ENCODE assay signal across 13 cellular contexts in the genomic region with DNA sequence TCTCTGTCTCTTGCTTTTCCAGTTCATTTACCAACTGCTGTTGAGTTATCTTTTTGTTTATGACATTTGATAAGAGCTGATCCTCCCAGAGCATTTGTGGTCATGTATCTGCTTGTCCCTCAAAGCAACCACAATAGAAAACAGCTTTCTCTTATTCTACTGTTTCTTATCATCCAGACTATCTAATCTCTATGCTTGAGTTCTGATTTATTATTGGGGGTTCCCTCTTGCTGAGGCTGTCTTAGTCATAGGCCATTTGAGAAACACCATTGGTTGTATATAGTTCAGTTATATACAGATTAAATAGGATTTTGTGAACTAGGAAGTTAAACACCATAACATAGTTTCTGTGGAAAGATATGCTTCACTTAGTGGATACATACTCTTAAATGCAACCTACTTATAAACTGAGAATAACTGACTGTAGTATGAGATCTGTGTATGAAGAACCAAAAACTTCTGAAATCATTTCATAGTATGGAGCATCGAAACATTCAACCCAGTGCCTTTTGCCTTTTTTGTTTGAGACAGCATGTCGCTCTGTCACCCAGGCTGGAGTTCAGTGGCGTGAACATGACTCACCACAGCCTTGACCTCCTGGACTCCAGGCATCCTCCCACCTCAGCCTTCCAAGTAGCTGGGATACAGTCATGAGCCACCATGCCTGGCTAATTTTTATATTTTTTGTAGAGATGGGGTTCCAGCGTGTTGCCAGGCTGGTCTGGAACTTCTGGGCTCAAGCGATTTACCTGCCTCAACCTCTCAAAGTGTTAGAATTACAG.
DNase-seq lines count a peak whose midpoint lies in the region; ATAC-seq and TF ChIP-seq lines count a peak whose summit lies in the region.
"Had no signal": no experiment of that assay in that cellular context is flagged by ENCODE, and none has a peak within 500 bp of the region (broad histone marks: within the 10 kb centered on the region; RNA-seq: fewer than 3 reads in every experiment).

No MANE protein-coding gene starts in this region.

- no peaks in the 10 kb centered on the region for H3K27me3 ChIP-seq in aorta (ENCODE audit: control insufficient read depth in 1 of 2, insufficient read depth in 2 of 2, low read length in 1 of 2)
- H3K27me3 ChIP-seq: heart right ventricle, neural progenitor cell had no signal

- no peaks in the 10 kb centered on the region for H3K9me3 ChIP-seq in aorta (ENCODE audit: control insufficient read depth, low read length)
- H3K9me3 ChIP-seq: heart right ventricle had no signal

- no peak for TF ChIP-seq CTCF in Calu3 (IDR thresholded peaks at IDR 0.05; ENCODE audit: unreplicated experiment)
- TF ChIP-seq CTCF in epithelial cell of proximal tubule (conservative IDR thresholded peaks at IDR 0.05; ENCODE audit: low read depth, low read length), result no peak
- TF ChIP-seq CTCF in natural killer cell (IDR thresholded peaks at IDR 0.05), result no peak

- WGBS in aorta, 2 donors, result 95 to 98% methylated on average over 5 of the region's 5 CpGs

- peaks cover 0 to 2% of the 10 kb centered on the region in 2 donors for H3K4me1 ChIP-seq in aorta (ENCODE audit: control insufficient read depth in 1 of 2, insufficient read depth in 2 of 2, low read length in 2 of 2)

- H3K4me3 Mint-ChIP-seq in Calu3 (ENCODE audit: low read depth, unreplicated experiment) (no peak overlapping the region), natural killer cell (peak overlapping the region; percentile 21)
- H3K4me3 Mint-ChIP-seq: neural progenitor cell, type B pancreatic cell had no signal

- H3K36me3 ChIP-seq in aorta (ENCODE audit: control insufficient read depth in 1 of 2, insufficient read depth in 2 of 2, low read length in 1 of 2), result no peaks in the 10 kb centered on the region
- H3K36me3 ChIP-seq: heart right ventricle, neural progenitor cell had no signal

- H3K27ac ChIP-seq in aorta (ENCODE audit: low read depth in 1 of 2, low read length in 2 of 2), result no peak overlapping the region
- H3K27ac ChIP-seq: heart right ventricle, neural progenitor cell, SK-N-MC had no signal

- BruUV-seq in Calu3 (replicated peaks; lab: Mats Ljungman, UMichigan), result no TSS peak

- ATAC-seq in natural killer cell (peak in 2 of 3 donors; percentile 61 to 63), aorta (ENCODE audit: low FRiP score) (no peak), GM19324 (IDR thresholded peaks at IDR 0.05; ENCODE audit: low FRiP score, unreplicated experiment) (no peak)
- ATAC-seq: heart right ventricle had no signal

- no peaks in the 10 kb centered on the region for H3K9me3 Mint-ChIP-seq in Calu3 (ENCODE audit: low read depth, unreplicated experiment)
- H3K9me3 Mint-ChIP-seq in natural killer cell, result no peaks in the 10 kb centered on the region
- H3K9me3 Mint-ChIP-seq: type B pancreatic cell had no signal

- H3K4me1 Mint-ChIP-seq in Calu3 (ENCODE audit: low read depth, unreplicated experiment), result no peaks in the 10 kb centered on the region
- peaks cover 60 to 61% of the 10 kb centered on the region in 2 donors for H3K4me1 Mint-ChIP-seq in natural killer cell
- H3K4me1 Mint-ChIP-seq: neural progenitor cell had no signal

- H3K27ac Mint-ChIP-seq in Calu3 (ENCODE audit: unreplicated experiment), result no peak overlapping the region
- H3K27ac Mint-ChIP-seq in natural killer cell, result peak overlapping the region; percentile 55 to 77
- H3K27ac Mint-ChIP-seq: neural progenitor cell, type B pancreatic cell had no signal

- CTCF ChIA-PET in Calu3 (lab: Charles Lee), result no interaction called here

- H3K4me3 ChIP-seq in epithelial cell of proximal tubule (ENCODE audit: low read depth, low read length), result no peak overlapping the region
- no peak overlapping the region for H3K4me3 ChIP-seq in aorta (ENCODE audit: low read length in 2 of 2)
- H3K4me3 ChIP-seq: heart right ventricle, neural progenitor cell, SK-N-MC had no signal

- DNase-seq in Calu3 (peak; percentile 4), NCI-H226 (peak; percentile 28), epithelial cell of proximal tubule (ENCODE audit: low read depth) (peak; percentile 10), natural killer cell (no peak), aorta (no peak), T-helper 1 cell (no peak)
- DNase-seq in activated CD4-positive, CD25-positive, alpha-beta regulatory T cell treated with anti-CD3 and anti-CD28 coated beads, Interleukin-2, amount 50 U/mL, for 72 hours, result no peak
- DNase-seq: heart right ventricle; stimulated activated CD4-positive, alpha-beta T cell treated with anti-CD3 and anti-CD28 coated beads, Interleukin-4, amount 100 ng/mL, for 4 hours had no signal

- no peaks in the 10 kb centered on the region for H3K36me3 Mint-ChIP-seq in Calu3 (ENCODE audit: insufficient read depth, unreplicated experiment)
- H3K36me3 Mint-ChIP-seq in natural killer cell, result no peaks in the 10 kb centered on the region
- H3K36me3 Mint-ChIP-seq: type B pancreatic cell had no signal

- intact Hi-C loops in Calu3 (cut with micrococcal nuclease; ENCODE audit: unreplicated experiment) (no loop called here), natural killer cell (cut with micrococcal nuclease) (no loop called here), aorta (cut with DNase I) (no loop called here)

- H3K27me3 Mint-ChIP-seq in Calu3 (ENCODE audit: unreplicated experiment) (no peaks in the 10 kb centered on the region), natural killer cell (ENCODE audit: low read depth in 2 of 2) (no peaks in the 10 kb centered on the region)
- H3K27me3 Mint-ChIP-seq: type B pancreatic cell had no signal

Comparison
In these comparisons a context has a peak if more than half of its experiments do, and no peak if none do; other contexts are left out.
1. DNase-seq: peak in Calu3 (single experiment), NCI-H226 (single experiment) and epithelial cell of proximal tubule (single experiment); none in natural killer cell (single experiment), aorta (0 of 2), activated CD4-positive, CD25-positive, alpha-beta regulatory T cell treated with anti-CD3 and anti-CD28 coated beads, Interleukin-2, amount 50 U/mL, for 72 hours (single experiment) and T-helper 1 cell (0 of 5).
2. ATAC-seq: peak in natural killer cell (2 of 3); none in aorta (single experiment) and GM19324 (single experiment).